Comparison of ENCODE assay signal across 8 cellular contexts in the genomic region with DNA sequence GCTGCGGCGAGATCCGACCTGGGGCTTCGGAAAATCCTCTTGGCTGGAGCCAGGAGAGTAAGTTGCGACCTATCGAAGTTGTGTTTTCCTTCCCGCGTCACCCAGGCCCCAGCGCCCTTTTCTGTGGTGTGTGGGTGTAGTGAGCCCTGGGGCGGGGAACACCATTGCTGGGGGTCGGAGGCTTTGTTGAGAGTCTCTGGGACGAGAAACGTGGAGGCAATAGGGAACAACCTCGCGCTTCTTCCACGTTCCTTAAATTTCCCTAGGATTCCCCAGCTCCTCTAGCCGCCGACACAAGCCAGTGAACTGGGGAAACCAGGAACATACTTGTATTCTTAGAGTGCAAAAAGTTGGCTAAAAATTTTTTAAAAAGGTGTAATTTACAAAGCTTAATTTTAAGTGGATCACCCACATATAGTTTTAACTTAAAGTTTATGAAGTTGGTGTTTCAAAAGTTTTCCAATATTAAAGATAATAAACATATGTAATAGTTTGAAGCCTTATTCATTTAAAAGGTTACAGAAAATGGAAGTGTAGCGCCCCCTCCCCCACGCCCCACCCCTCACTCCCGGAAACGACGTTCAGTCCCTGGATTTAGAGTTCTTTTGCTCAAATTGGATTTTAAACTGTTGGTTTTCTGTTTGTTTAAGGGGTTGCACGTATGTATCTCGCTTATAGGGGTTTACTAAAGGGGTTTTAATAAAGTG. TPM values are rescaled to one million over a fixed set of nuclear protein-coding genes. Genes with fewer than 3 reads are reported as not detected.
DNase-seq lines count a peak whose midpoint lies in the region; ATAC-seq, FAIRE-seq and TF ChIP-seq lines count a peak whose summit lies in the region.

No MANE protein-coding gene starts in this region.

- peak overlapping the region; percentile 79 for H3K4me2 ChIP-seq in K562 (ENCODE audit: insufficient read depth, low read length)

- no peaks in the 10 kb centered on the region for H4K20me1 ChIP-seq in K562 (replicated peaks; ENCODE audit: control insufficient read depth, insufficient read depth, low read length)

- peak overlapping the region; percentile 80 to 100 for H3K9ac ChIP-seq in K562 (ENCODE audit: insufficient read depth in 1 of 2, low read depth in 2 of 2, low read length in 2 of 2)

- no peaks in the 10 kb centered on the region for H3K9me3 Mint-ChIP-seq in activated T-cell treated with anti-CD3 and anti-CD28 coated beads, Interleukin-2, amount 50 U/mL, for 72 hours

- peak in 1 of 2 donors; percentile 25 for DNase-seq in activated T-cell treated with anti-CD3 and anti-CD28 coated beads, Interleukin-2, amount 50 U/mL, for 72 hours
- DNase-seq in activated T-cell treated with anti-CD3 and anti-CD28 coated beads, Interleukin-2, amount 50 U/mL, for 1 hour = no peak
- peak in 3 of 4 experiments; percentile 29 to 56 (median 55) for DNase-seq in K562 (ENCODE audit: extremely low read depth in 1 of 4, low spot score in 3 of 4)
- DNase-seq in lung (ENCODE audit: low spot score) = no peak
- no peak for DNase-seq in vagina (ENCODE audit: extremely low spot score in 2 of 2)
- no peak for DNase-seq in DMS114 treated with DMSO at 0.1 percent for 48 hours (lab: John Stamatoyannopoulos, UW; ENCODE audit: unreplicated experiment)
- DNase-seq in activated gamma-delta T cell treated with Interleukin-2 at 50 U/mL for 16 hours = no peak

- H3K27ac Mint-ChIP-seq in activated T-cell treated with anti-CD3 and anti-CD28 coated beads, Interleukin-2, amount 50 U/mL, for 72 hours = no peak overlapping the region

- peaks cover 51% of the 10 kb centered on the region for H3K27me3 Mint-ChIP-seq in activated T-cell treated with anti-CD3 and anti-CD28 coated beads, Interleukin-2, amount 50 U/mL, for 72 hours (ENCODE audit: low read depth)

- no TSS peak for BruUV-seq in K562 (replicated peaks; lab: Mats Ljungman, UMichigan)

- 0 out of 2 replicates have a peak, but pooled peaks cover 2% of the 10 kb centered on the region for H3K9me3 ChIP-seq in K562 (replicated peaks; ENCODE audit: control insufficient read depth, insufficient read depth, low read depth, low read length)
- H3K9me3 ChIP-seq in lung (ENCODE audit: control insufficient read depth in 2 of 2, insufficient read depth in 1 of 2, low read length in 1 of 2) = peaks cover 0 to 2% of the 10 kb centered on the region in 2 donors
- H3K9me3 ChIP-seq in vagina = no peaks in the 10 kb centered on the region

- WGBS in K562 (ENCODE audit: insufficient coverage, low coverage, missing lambda C conversion rate) = under 1% methylated on average over 24 of the region's 25 CpGs
- WGBS in lung, 2 donors = 3 to 4% methylated on average over 25 of the region's 25 CpGs

- H3K36me3 ChIP-seq in K562 (ENCODE audit: control insufficient read depth, insufficient read depth, low read length) = peaks cover 6% of the 10 kb centered on the region; the same call in 1 of the 3 replicates
- H3K36me3 ChIP-seq in lung (ENCODE audit: control insufficient read depth in 2 of 2, insufficient read depth in 2 of 2, low read length in 2 of 2) = no peaks in the 10 kb centered on the region
- H3K36me3 ChIP-seq in vagina = no peaks in the 10 kb centered on the region

- no peak for TF ChIP-seq EP300 in K562 (IDR thresholded peaks at IDR 0.05; ENCODE audit: low read length)

- H3K79me2 ChIP-seq in K562 (ENCODE audit: control insufficient read depth, insufficient read depth, low read length) = peaks cover 48% of the 10 kb centered on the region

- no peaks in the 10 kb centered on the region for H3K36me3 Mint-ChIP-seq in activated T-cell treated with anti-CD3 and anti-CD28 coated beads, Interleukin-2, amount 50 U/mL, for 72 hours (ENCODE audit: insufficient read depth in 2 of 2)

- peak overlapping the region; percentile 74 to 84 for H3K4me3 Mint-ChIP-seq in activated T-cell treated with anti-CD3 and anti-CD28 coated beads, Interleukin-2, amount 50 U/mL, for 72 hours

- H3K4me1 ChIP-seq in K562 (replicated peaks in 1 of 2; ENCODE audit: control insufficient read depth in 2 of 2, insufficient read depth in 2 of 2, low read length in 2 of 2) = peaks cover 10 to 13% of the 10 kb centered on the region in 2 experiments; a peak in 4 of 5 replicates
- peaks cover 0 to 6% of the 10 kb centered on the region in 2 donors for H3K4me1 ChIP-seq in lung (ENCODE audit: control insufficient read depth in 2 of 2, insufficient read depth in 2 of 2, low read length in 2 of 2)
- H3K4me1 ChIP-seq in vagina = peaks cover 9% of the 10 kb centered on the region

- FAIRE-seq in K562 (lab: Jason Lieb, UNC) = no peak

- TF ChIP-seq POLR2A in K562 (conservative IDR thresholded peaks at IDR 0.05) = no peak
- no peak for TF ChIP-seq POLR2A in vagina (IDR thresholded peaks at IDR 0.05)

- POLR2A ChIA-PET in K562 (lab: Yijun Ruan, JAX) = no interaction called here

- H3K4me1 Mint-ChIP-seq in activated T-cell treated with anti-CD3 and anti-CD28 coated beads, Interleukin-2, amount 50 U/mL, for 72 hours (ENCODE audit: low read depth) = peaks cover 14% of the 10 kb centered on the region

- peak; percentile 40 to 45 for ATAC-seq in activated T-cell treated with anti-CD3 and anti-CD28 coated beads, Interleukin-2, amount 50 U/mL, for 72 hours (replicated peaks in 1 of 2)
- ATAC-seq in HG03520 (IDR thresholded peaks at IDR 0.05; ENCODE audit: unreplicated experiment) = peak; percentile 8
- ATAC-seq in K562 = peak; percentile 48
- ATAC-seq in lung (ENCODE audit: insufficient read depth, low FRiP score) = no peak

- H3K4me3 ChIP-seq in K562 (peak overlapping the region; percentile 87), lung (peak overlapping the region; percentile 54), vagina (peak overlapping the region; percentile 52 to 55)

- intact Hi-C loops in K562 (cut with micrococcal nuclease) = loop anchor here (2.0 kb wide), 1 partner anchor 398 kb away; no protein-coding TSS in a partner anchor
- intact Hi-C loops in vagina (cut with DNase I) = no loop called here

- CTCF ChIA-PET in K562 (lab: Yijun Ruan, JAX; ENCODE audit: low intra/inter-chr PET ratio) = interaction anchor here (0.5 kb wide), 1 partner anchor 248 kb away, joined by 3 read pairs; no protein-coding TSS in a partner anchor

- in situ Hi-C loops in K562 (cut with MboI) = no loop called here

- H3K9me1 ChIP-seq in K562 (ENCODE audit: control insufficient read depth, insufficient read depth, low read length) = no peaks in the 10 kb centered on the region

- no peak for TF ChIP-seq RAD21 in K562 (CRISPR knock-in tag; conservative IDR thresholded peaks at IDR 0.05 in 1 of 2, IDR thresholded peaks at IDR 0.05 in 1 of 2)

- peak overlapping the region; percentile 80 for H3K27ac ChIP-seq in K562 (ENCODE audit: extremely low read depth, low read depth, low read length)
- peak overlapping the region; percentile 76 to 86 for H3K27ac ChIP-seq in lung (ENCODE audit: low read depth in 1 of 2, low read length in 1 of 2)
- H3K27ac ChIP-seq in vagina = peak overlapping the region; percentile 66

- H2AFZ ChIP-seq in K562 (ENCODE audit: low read depth, low read length) = peak overlapping the region; percentile 90

- H3K27me3 ChIP-seq in K562 (ENCODE audit: control insufficient read depth in 2 of 2, insufficient read depth in 2 of 2, low read length in 2 of 2) (no peaks in the 10 kb centered on the region), lung (ENCODE audit: control insufficient read depth, insufficient read depth) (no peaks in the 10 kb centered on the region), vagina (no peaks in the 10 kb centered on the region)

- no peak for TF ChIP-seq CTCF in K562 (IDR thresholded peaks at IDR 0.05 in 2 of 3, conservative IDR thresholded peaks at IDR 0.05 in 1 of 3; ENCODE audit: insufficient read depth in 2 of 3, low read depth in 1 of 3, low read length in 3 of 3)
- TF ChIP-seq CTCF in lung (IDR thresholded peaks at IDR 0.05; ENCODE audit: control extremely low read depth, extremely low read depth) = no peak
- TF ChIP-seq CTCF in vagina (IDR thresholded peaks at IDR 0.05) = no peak

RNA-seq across cellular contexts. Expression of gene DSG2, which starts 0.6 kb away (rescaled TPM):
- 1 to 10 TPM; 1.6 to 3.1 TPM for total RNA-seq in activated T-cell treated with anti-CD3 and anti-CD28 coated beads, Interleukin-2, amount 50 U/mL, for 72 hours
- total RNA-seq in K562 (2011; cell fraction: chromatin; rRNA removed; ENCODE audit: low replicate concordance) = 29.6 and 74.2 TPM in 2 replicates
- total RNA-seq in K562 (2011; cell fraction: nucleolus; rRNA removed) = 42.2 and 54.3 TPM in 2 replicates
- total RNA-seq in K562 (2011; cell fraction: nucleoplasm; rRNA removed) = 74.9 and 105 TPM in 2 replicates
- total RNA-seq in K562 (2014; rRNA removed) (22.2 and 26.5 TPM in 2 replicates), K562 (2014; rRNA removed; fragmentation: Illumina TruSeq; extraction: Trizol) (50.1 and 53.9 TPM in 2 replicates), K562 (2015; rRNA removed; fragmentation: Illumina TruSeq; extraction: Trizol) (39.2 and 43.0 TPM in 2 replicates), K562 (2021) (41.3 and 43.0 TPM in 2 replicates), lung (10 to 100 TPM; 26.8 to 28.0 TPM), vagina (11.8 TPM)
- polyA plus RNA-seq in K562 (2011; rRNA removed) (67.9 and 68.6 TPM in 2 replicates), K562 (2014; fragmentation: Illumina TruSeq; extraction: Trizol) (57.9 and 65.7 TPM in 2 replicates), K562 (2014; fragmentation: Nextera tagmentation; extraction: Ambion mirVana) (10 to 100 TPM; 16.9 to 22.6 TPM), K562 (2014; rRNA removed) (34.1 and 40.8 TPM in 2 replicates), lung (10 to 100 TPM in 1 of 2 donors, 1 to 10 TPM in 1; 8.9 to 16.4 TPM)
- polyA plus RNA-seq in K562 (2011; cell fraction: cytosol; rRNA removed) = 24.1 and 46.3 TPM in 2 replicates
- polyA plus RNA-seq in K562 (2011; cell fraction: nucleus; rRNA removed) = 8.7 and 14.5 TPM in 2 replicates
- 38.2 and 52.0 TPM in 2 replicates for polyA plus RNA-seq in K562 (2012)
- 77.8 and 96.7 TPM in 2 replicates for polyA minus RNA-seq in K562 (2011; rRNA and poly(A)+ RNA removed)
- polyA minus RNA-seq in K562 (2011; cell fraction: cytosol; rRNA and poly(A)+ RNA removed) = 33.7 and 40.5 TPM in 2 replicates
- 6.6 and 18.2 TPM in 2 replicates for polyA minus RNA-seq in K562 (2011; cell fraction: nucleus; rRNA and poly(A)+ RNA removed)

RNA-seq across cellular contexts. Expression of gene DSG3, which starts 51.1 kb away (rescaled TPM):
- not detected for total RNA-seq in activated T-cell treated with anti-CD3 and anti-CD28 coated beads, Interleukin-2, amount 50 U/mL, for 72 hours
- 0.18 TPM in 1 of 2 replicates, not detected in the other for total RNA-seq in K562 (2011; cell fraction: chromatin; rRNA removed; ENCODE audit: low replicate concordance)
- under 0.01 TPM in 1 of 2 replicates, not detected in the other for total RNA-seq in K562 (2011; cell fraction: nucleolus; rRNA removed)
- total RNA-seq in K562 (2011; cell fraction: nucleoplasm; rRNA removed) = 0.07 TPM in 1 of 2 replicates, not detected in the other
- total RNA-seq in K562 (2014; rRNA removed) (0.05 and 0.08 TPM in 2 replicates), K562 (2014; rRNA removed; fragmentation: Illumina TruSeq; extraction: Trizol) (0.11 and 0.13 TPM in 2 replicates), K562 (2015; rRNA removed; fragmentation: Illumina TruSeq; extraction: Trizol) (0.15 and 0.18 TPM in 2 replicates), K562 (2021) (0.07 and 0.18 TPM in 2 replicates), lung (under 1 TPM in 1 of 2 donors, not detected in 1; 0.03 TPM), vagina (192 TPM)
- polyA plus RNA-seq in K562 (2011; rRNA removed) (0.01 and 0.06 TPM in 2 replicates), K562 (2014; fragmentation: Illumina TruSeq; extraction: Trizol) (0.07 and 0.08 TPM in 2 replicates), K562 (2014; fragmentation: Nextera tagmentation; extraction: Ambion mirVana) (under 1 TPM in 1 of 2 experiments, not detected in 1; 0.06 TPM), K562 (2014; rRNA removed) (0.04 TPM in 2 replicates), lung (under 1 TPM in 1 of 2 donors, not detected in 1; 0.09 TPM)
- polyA plus RNA-seq in K562 (2011; cell fraction: cytosol; rRNA removed) = 0.01 TPM in 1 of 2 replicates, not detected in the other
- not detected in 2 replicates for polyA plus RNA-seq in K562 (2011; cell fraction: nucleus; rRNA removed)
- polyA plus RNA-seq in K562 (2012) = 0.13 and 0.24 TPM in 2 replicates
- polyA minus RNA-seq in K562 (2011; rRNA and poly(A)+ RNA removed) = 0.03 and 0.04 TPM in 2 replicates
- polyA minus RNA-seq in K562 (2011; cell fraction: cytosol; rRNA and poly(A)+ RNA removed) = not detected in 2 replicates
- under 0.01 TPM in 1 of 2 replicates, not detected in the other for polyA minus RNA-seq in K562 (2011; cell fraction: nucleus; rRNA and poly(A)+ RNA removed)

Comparison
In these comparisons a context has a peak if more than half of its experiments do, and no peak if none do; other contexts are left out.
1. DNase-seq: peak in K562 (3 of 4); none in activated T-cell treated with anti-CD3 and anti-CD28 coated beads, Interleukin-2, amount 50 U/mL, for 1 hour (single experiment), lung (single experiment), vagina (0 of 2), DMS114 treated with DMSO at 0.1 percent for 48 hours (single experiment) and activated gamma-delta T cell treated with Interleukin-2 at 50 U/mL for 16 hours (single experiment).
2. RNA of gene DSG3, which starts 51.1 kb away (total RNA-seq): 192 TPM in vagina (single experiment); under 0.01 to 0.18 TPM in K562, 0.03 TPM in lung and not detected in activated T-cell treated with anti-CD3 and anti-CD28 coated beads, Interleukin-2, amount 50 U/mL, for 72 hours; every median in the first group is over 100 times any median in the second.
3. Peak in every context shown above with its lines, with median percentiles within 50 percentile points of each other: H3K27ac ChIP-seq and H3K4me3 ChIP-seq.